In genomic region chr7:116347151-116347832, GRCh38 we compare ENCODE assay signal across 7 cellular contexts.
"Had no signal": no experiment of that assay in that cellular context is flagged by ENCODE, and none has a peak within 500 bp of the region (broad histone marks: within the 10 kb centered on the region; RNA-seq: fewer than 3 reads in every experiment).

No MANE protein-coding gene starts in this region.

- ATAC-seq: HCT116 had no signal

- H2AFZ ChIP-seq: GM23248 had no signal

- H3K9ac ChIP-seq: GM23248 had no signal

- FAIRE-seq: HTR-8/SVneo had no signal

- H3K9me3 ChIP-seq: HAP-1 had no signal

- DNase-seq: GM23248, GOT3, H7, KG1 had no signal

- H3K36me3 ChIP-seq: HAP-1 had no signal

- H3K4me3 ChIP-seq: GM23248, HAP-1 had no signal

- H3K4me1 ChIP-seq: HAP-1 had no signal

- H3K27ac ChIP-seq: GM23248 had no signal
